In genomic region chr13:110135977-110136597, GRCh38 we compare ENCODE assay signal across 23 cellular contexts.
DNase-seq lines count a peak whose midpoint lies in the region; ATAC-seq and TF ChIP-seq lines count a peak whose summit lies in the region.
"Had no signal": no experiment of that assay in that cellular context is flagged by ENCODE, and none has a peak within 500 bp of the region (broad histone marks: within the 10 kb centered on the region; RNA-seq: fewer than 3 reads in every experiment).

No MANE protein-coding gene starts in this region.

- H3K9ac ChIP-seq in HUES6 (ENCODE audit: low read length), result peak overlapping the region; percentile 68
- peak overlapping the region; percentile 10 for H3K9ac ChIP-seq in endocrine pancreas (ENCODE audit: control insufficient read depth, insufficient read depth, low read length)

- H3K27me3 ChIP-seq in heart right ventricle (no peaks in the 10 kb centered on the region), HUES6 (ENCODE audit: control insufficient read depth, insufficient read depth, low read length) (peaks cover 15% of the 10 kb centered on the region), endocrine pancreas (ENCODE audit: control insufficient read depth, insufficient read depth, low read length) (no peaks in the 10 kb centered on the region), upper lobe of right lung (no peaks in the 10 kb centered on the region)
- H3K27me3 ChIP-seq: ascending aorta, right lobe of liver had no signal

- H3K9me3 ChIP-seq in heart right ventricle (no peaks in the 10 kb centered on the region), HUES6 (ENCODE audit: control insufficient read depth, insufficient read depth, low read depth, low read length) (no peaks in the 10 kb centered on the region), endocrine pancreas (ENCODE audit: control insufficient read depth, low read length) (no peaks in the 10 kb centered on the region), upper lobe of right lung (no peaks in the 10 kb centered on the region)
- H3K9me3 ChIP-seq: ascending aorta, right lobe of liver had no signal

- ATAC-seq in heart right ventricle (peak in 1 of 8 donors; percentile 2), Right ventricle myocardium inferior (no peak), upper lobe of right lung (no peak)
- ATAC-seq: activated CD8-positive, alpha-beta T cell treated with anti-CD3 and anti-CD28 coated beads for 36 hours; right lobe of liver; stimulated activated effector memory CD8-positive, alpha-beta T cell treated with anti-CD3 and anti-CD28 coated beads, Interleukin-12 subunit alpha, Interleukin-12 subunit beta, amount 100 ng/mL, for 72 hours had no signal

- intact Hi-C loops in heart right ventricle (cut with DNase I), result loop anchor here in 4 of 10 donors (5.0 to 10.0 kb wide), 3 partner anchors 351 to 1174 kb away; partner anchors contain the start of gene IRS2 (in 3 of the 4)
- intact Hi-C loops in Right ventricle myocardium inferior (cut with DNase I), result loop anchor here (2.0 to 10.0 kb wide), 3 partner anchors 27 to 1174 kb away; no protein-coding TSS in a partner anchor
- intact Hi-C loops in upper lobe of right lung (cut with DNase I), result no loop called here

- no peak for DNase-seq in heart right ventricle
- DNase-seq in Right ventricle myocardium inferior (ENCODE audit: missing footprints), result no peak
- no peak for DNase-seq in substantia nigra (lab: John Stamatoyannopoulos, UW)
- DNase-seq in upper lobe of right lung, result no peak
- DNase-seq in kidney tubule cell (ENCODE audit: low spot score), result no peak
- no peak for DNase-seq in NCI-H2196 (lab: John Stamatoyannopoulos, UW; ENCODE audit: unreplicated experiment)
- DNase-seq: activated CD4-positive, alpha-beta T cell treated with anti-CD3 and anti-CD28 coated beads for 1 hour; activated CD8-positive, alpha-beta T cell treated with anti-CD3 and anti-CD28 coated beads for 36 hours; activated effector memory CD4-positive, alpha-beta T cell treated with Interleukin-2 at 50 U/mL for 16 hours; DMS153; GOT3; islet precursor cell; NCI-H1092 treated with DMSO at 0.1 percent for 48 hours; NCI-H187; NCI-H226; NCI-H748 treated with DMSO at 0.1 percent for 48 hours; right lobe of liver; stimulated activated CD4-positive, alpha-beta T cell treated with anti-CD3 and anti-CD28 coated beads, Interleukin-4, amount 100 ng/mL, for 24 hours had no signal

- WGBS in heart right ventricle, 2 donors, result 72 to 74% methylated on average over 5 of the region's 5 CpGs

- H3K27ac ChIP-seq in heart right ventricle (peak overlapping the region; percentile 74 to 93 (median 86)), HUES6 (ENCODE audit: low read depth, low read length) (no peak overlapping the region), substantia nigra (ENCODE audit: low read depth, low read length, poor library complexity, severe bottlenecking) (peak overlapping the region; percentile 10), upper lobe of right lung (no peak overlapping the region)
- H3K27ac ChIP-seq: right lobe of liver had no signal

- H3K4me1 ChIP-seq in heart right ventricle (peaks cover 4 to 53% (median 17%) of the 10 kb centered on the region in 9 donors), HUES6 (ENCODE audit: control insufficient read depth, insufficient read depth, low read length) (peaks cover 59% of the 10 kb centered on the region), endocrine pancreas (ENCODE audit: control insufficient read depth, insufficient read depth, low read length) (peaks cover 13% of the 10 kb centered on the region), upper lobe of right lung (no peaks in the 10 kb centered on the region)

- H3K36me3 ChIP-seq in heart right ventricle, result peaks cover 0 to 3% (median 0%) of the 10 kb centered on the region in 9 donors
- no peaks in the 10 kb centered on the region for H3K36me3 ChIP-seq in HUES6 (ENCODE audit: control insufficient read depth, insufficient read depth, low read length)
- no peaks in the 10 kb centered on the region for H3K36me3 ChIP-seq in endocrine pancreas (ENCODE audit: control insufficient read depth, insufficient read depth, low read length)
- H3K36me3 ChIP-seq in upper lobe of right lung, result no peaks in the 10 kb centered on the region
- H3K36me3 ChIP-seq: ascending aorta, right lobe of liver had no signal

- H3K4me3 ChIP-seq in heart right ventricle (no peak overlapping the region), HUES6 (ENCODE audit: low read depth, low read length) (no peak overlapping the region), endocrine pancreas (ENCODE audit: control insufficient read depth, insufficient read depth, low read length) (no peak overlapping the region), upper lobe of right lung (no peak overlapping the region)
- H3K4me3 ChIP-seq: ascending aorta, lung, right lobe of liver had no signal

- TF ChIP-seq CTCF in heart right ventricle (IDR thresholded peaks at IDR 0.05), result no peak
- TF ChIP-seq CTCF in upper lobe of right lung (IDR thresholded peaks at IDR 0.05), result no peak

Comparison
In these comparisons a context has a peak if more than half of its experiments do, and no peak if none do; other contexts are left out.
1. H3K27ac ChIP-seq: peak in heart right ventricle (10 of 10) and substantia nigra (single experiment); none in HUES6 (single experiment) and upper lobe of right lung (single experiment).